ENCODE assay signal across 21 cellular contexts in genomic region chr15:90270502-90271150, GRCh38. TPM values are rescaled to one million over a fixed set of nuclear protein-coding genes. Genes with fewer than 3 reads are reported as not detected.
A peak's percentile ranks its signal among the peaks of the same experiment; 100 is the strongest.
DNase-seq lines count a peak whose midpoint lies in the region; ATAC-seq lines count a peak whose summit lies in the region.
"Had no signal": no experiment of that assay in that cellular context is flagged by ENCODE, and none has a peak within 500 bp of the region (broad histone marks: within the 10 kb centered on the region; RNA-seq: fewer than 3 reads in every experiment).

No MANE protein-coding gene starts in this region.

- POLR2A ChIA-PET in CD8-positive, alpha-beta memory T cell (lab: Charles Lee): no interaction called here

- H3K36me3 Mint-ChIP-seq in CD8-positive, alpha-beta memory T cell: peaks cover 4 to 77% (median 26%) of the 10 kb centered on the region in 3 donors
- peaks cover 7% of the 10 kb centered on the region for H3K36me3 Mint-ChIP-seq in activated naive CD8-positive, alpha-beta T cell
- H3K36me3 Mint-ChIP-seq in natural killer cell treated with Interleukin-12 subunit alpha and Interleukin-12 subunit beta and Interleukin-15 and Interleukin-18, amount 100 ng/mL, for 72 hours: peaks cover 36% of the 10 kb centered on the region

- DNase-seq in CD8-positive, alpha-beta memory T cell: no peak
- DNase-seq in natural killer cell treated with Interleukin-12 subunit alpha and Interleukin-12 subunit beta and Interleukin-15 and Interleukin-18, amount 100 ng/mL, for 72 hours (ENCODE audit: low spot score): no peak
- no peak for DNase-seq in NCI-H1417 treated with DMSO at 0.1 percent for 48 hours (lab: John Stamatoyannopoulos, UW)
- DNase-seq in OCI-M2 (lab: John Stamatoyannopoulos, UW; ENCODE audit: unreplicated experiment): no peak
- DNase-seq: activated CD4-positive, alpha-beta T cell treated with anti-CD3 and anti-CD28 coated beads, Interleukin-2, amount 50 U/mL, for 1 hour; anterior cingulate cortex; Calu3; heart right ventricle; islet precursor cell; mesenchymal stem cell; MV-4-11; NCI-H187 treated with DMSO at 0.1 percent for 48 hours; NCI-H345; stimulated activated CD4-positive, alpha-beta T cell treated with anti-CD3 and anti-CD28 coated beads, Interleukin-15, amount 100 ng/mL, for 24 hours; stimulated activated naive B cell treated with anti-CD40 and anti-IgM and Interleukin-4, amounts not matched to agents 10 μg/mL and 1 μg/mL and 100 μg/mL, for 72 hours; SW 1271 had no signal

- no peak overlapping the region for H3K4me2 ChIP-seq in BLaER1

- H3K36me3 ChIP-seq in BLaER1: peaks cover 69% of the 10 kb centered on the region
- H3K36me3 ChIP-seq in CD8-positive, alpha-beta memory T cell (ENCODE audit: insufficient read depth, low read length): peaks cover 33% of the 10 kb centered on the region

- H3K9me3 Mint-ChIP-seq in CD8-positive, alpha-beta memory T cell: no peaks in the 10 kb centered on the region
- H3K9me3 Mint-ChIP-seq in activated naive CD8-positive, alpha-beta T cell (ENCODE audit: low read depth): no peaks in the 10 kb centered on the region
- H3K9me3 Mint-ChIP-seq in natural killer cell treated with Interleukin-12 subunit alpha and Interleukin-12 subunit beta and Interleukin-15 and Interleukin-18, amount 100 ng/mL, for 72 hours: no peaks in the 10 kb centered on the region
- H3K9me3 Mint-ChIP-seq: stimulated activated naive B cell treated with anti-CD40 and anti-IgM and Interleukin-4, amounts not matched to agents 10 μg/mL and 1 μg/mL and 100 μg/mL, for 72 hours had no signal

- H3K9ac ChIP-seq in BLaER1: 0 out of 2 replicates have a peak overlapping the region, but pooled peaks have one; percentile 30

- no peak overlapping the region for H3K27ac ChIP-seq in BLaER1
- H3K27ac ChIP-seq in CD8-positive, alpha-beta memory T cell (ENCODE audit: low read depth, low read length): no peak overlapping the region

- peaks cover 55 to 69% (median 66%) of the 10 kb centered on the region in 3 donors for H3K4me1 Mint-ChIP-seq in CD8-positive, alpha-beta memory T cell
- peaks cover 58% of the 10 kb centered on the region for H3K4me1 Mint-ChIP-seq in activated naive CD8-positive, alpha-beta T cell (ENCODE audit: low read depth)
- peaks cover 43 to 47% of the 10 kb centered on the region in 2 donors for H3K4me1 Mint-ChIP-seq in natural killer cell treated with Interleukin-12 subunit alpha and Interleukin-12 subunit beta and Interleukin-15 and Interleukin-18, amount 100 ng/mL, for 72 hours (ENCODE audit: low read depth in 2 of 2)

- H3K9me3 ChIP-seq in BLaER1: no peaks in the 10 kb centered on the region
- H3K9me3 ChIP-seq in CD8-positive, alpha-beta memory T cell (ENCODE audit: low read length): no peaks in the 10 kb centered on the region
- H3K9me3 ChIP-seq: HAP-1, heart right ventricle had no signal

- CTCF ChIA-PET in CD8-positive, alpha-beta memory T cell (lab: Charles Lee): interaction anchor here (0.6 to 0.9 kb wide), 2 partner anchors 40 to 201 kb away, joined by 3 to 4 read pairs; no protein-coding TSS in a partner anchor

- peaks cover 38% of the 10 kb centered on the region for H3K4me1 ChIP-seq in BLaER1
- H3K4me1 ChIP-seq in CD8-positive, alpha-beta memory T cell (ENCODE audit: insufficient read depth, low read length): peaks cover 43% of the 10 kb centered on the region

- peak overlapping the region in 5 of 7 donors; percentile 8 to 80 (median 58) for H3K4me3 Mint-ChIP-seq in CD8-positive, alpha-beta memory T cell
- H3K4me3 Mint-ChIP-seq in activated naive CD8-positive, alpha-beta T cell: peak overlapping the region; percentile 55
- peak overlapping the region; percentile 61 for H3K4me3 Mint-ChIP-seq in natural killer cell treated with Interleukin-12 subunit alpha and Interleukin-12 subunit beta and Interleukin-15 and Interleukin-18, amount 100 ng/mL, for 72 hours

- no peak overlapping the region for H3K4me3 ChIP-seq in BLaER1
- H3K4me3 ChIP-seq in CD8-positive, alpha-beta memory T cell (ENCODE audit: low read length): no peak overlapping the region
- H3K4me3 ChIP-seq: HAP-1, heart right ventricle, K562 had no signal

- no peaks in the 10 kb centered on the region for H3K27me3 ChIP-seq in BLaER1
- no peaks in the 10 kb centered on the region for H3K27me3 ChIP-seq in CD8-positive, alpha-beta memory T cell (ENCODE audit: insufficient read depth, low read length, poor library complexity, severe bottlenecking)
- H3K27me3 ChIP-seq: heart right ventricle had no signal

- peak overlapping the region; percentile 10 to 89 (median 52) for H3K27ac Mint-ChIP-seq in CD8-positive, alpha-beta memory T cell
- H3K27ac Mint-ChIP-seq in activated naive CD8-positive, alpha-beta T cell: peak overlapping the region; percentile 79
- peak overlapping the region; percentile 7 to 76 for H3K27ac Mint-ChIP-seq in natural killer cell treated with Interleukin-12 subunit alpha and Interleukin-12 subunit beta and Interleukin-15 and Interleukin-18, amount 100 ng/mL, for 72 hours

- ATAC-seq in natural killer cell treated with Interleukin-12 subunit alpha and Interleukin-12 subunit beta and Interleukin-15 and Interleukin-18, amount 100 ng/mL, for 72 hours: no peak
- ATAC-seq in GM19463 (IDR thresholded peaks at IDR 0.05; ENCODE audit: unreplicated experiment): no peak
- ATAC-seq: K562; stimulated activated naive B cell treated with anti-CD40 and anti-IgM and Interleukin-4, amounts not matched to agents 10 μg/mL and 1 μg/mL and 100 μg/mL, for 72 hours had no signal

- no peaks in the 10 kb centered on the region for H3K27me3 Mint-ChIP-seq in CD8-positive, alpha-beta memory T cell
- H3K27me3 Mint-ChIP-seq in activated naive CD8-positive, alpha-beta T cell: no peaks in the 10 kb centered on the region
- H3K27me3 Mint-ChIP-seq in natural killer cell treated with Interleukin-12 subunit alpha and Interleukin-12 subunit beta and Interleukin-15 and Interleukin-18, amount 100 ng/mL, for 72 hours: no peaks in the 10 kb centered on the region
- H3K27me3 Mint-ChIP-seq: stimulated activated naive B cell treated with anti-CD40 and anti-IgM and Interleukin-4, amounts not matched to agents 10 μg/mL and 1 μg/mL and 100 μg/mL, for 72 hours had no signal

- peaks cover 85% of the 10 kb centered on the region for H4K20me1 ChIP-seq in BLaER1

RNA-seq across cellular contexts. Expression of gene NGRN, which starts 5.2 kb away (rescaled TPM):
- total RNA-seq in CD8-positive, alpha-beta memory T cell: 10 to 100 TPM; 34.1 to 36.0 TPM
- polyA plus RNA-seq in CD8-positive, alpha-beta memory T cell: 45.8 TPM
- 10 to 100 TPM; 22.8 to 36.5 TPM for total RNA-seq in natural killer cell treated with Interleukin-12 subunit alpha and Interleukin-12 subunit beta and Interleukin-15 and Interleukin-18, amount 100 ng/mL, for 72 hours

RNA-seq across cellular contexts. Expression of gene TTLL13, which starts 21.3 kb away (rescaled TPM):
- total RNA-seq in CD8-positive, alpha-beta memory T cell: under 1 TPM in 1 of 2 experiments, not detected in 1; 0.80 TPM
- polyA plus RNA-seq in CD8-positive, alpha-beta memory T cell: 0.17 TPM
- total RNA-seq in natural killer cell treated with Interleukin-12 subunit alpha and Interleukin-12 subunit beta and Interleukin-15 and Interleukin-18, amount 100 ng/mL, for 72 hours: under 1 TPM in 1 of 2 donors, not detected in 1; 0.36 TPM

RNA-seq across cellular contexts. Expression of gene GDPGP1, which starts 36.6 kb away (rescaled TPM):
- 10 to 100 TPM; 10.3 to 11.6 TPM for total RNA-seq in CD8-positive, alpha-beta memory T cell
- 0.85 TPM for polyA plus RNA-seq in CD8-positive, alpha-beta memory T cell
- total RNA-seq in natural killer cell treated with Interleukin-12 subunit alpha and Interleukin-12 subunit beta and Interleukin-15 and Interleukin-18, amount 100 ng/mL, for 72 hours: 10 to 100 TPM in 1 of 2 donors, 1 to 10 TPM in 1; 9.6 to 10.0 TPM

RNA-seq across cellular contexts. Expression of gene CIB1, which starts 36.9 kb away (rescaled TPM):
- 100 to 1,000 TPM; 162 to 166 TPM for total RNA-seq in CD8-positive, alpha-beta memory T cell
- polyA plus RNA-seq in CD8-positive, alpha-beta memory T cell: 251 TPM
- total RNA-seq in natural killer cell treated with Interleukin-12 subunit alpha and Interleukin-12 subunit beta and Interleukin-15 and Interleukin-18, amount 100 ng/mL, for 72 hours: 100 to 1,000 TPM in 1 of 2 donors, 10 to 100 TPM in 1; 86.1 to 119 TPM
